ENCODE assay signal across 23 cellular contexts in the genomic region with DNA sequence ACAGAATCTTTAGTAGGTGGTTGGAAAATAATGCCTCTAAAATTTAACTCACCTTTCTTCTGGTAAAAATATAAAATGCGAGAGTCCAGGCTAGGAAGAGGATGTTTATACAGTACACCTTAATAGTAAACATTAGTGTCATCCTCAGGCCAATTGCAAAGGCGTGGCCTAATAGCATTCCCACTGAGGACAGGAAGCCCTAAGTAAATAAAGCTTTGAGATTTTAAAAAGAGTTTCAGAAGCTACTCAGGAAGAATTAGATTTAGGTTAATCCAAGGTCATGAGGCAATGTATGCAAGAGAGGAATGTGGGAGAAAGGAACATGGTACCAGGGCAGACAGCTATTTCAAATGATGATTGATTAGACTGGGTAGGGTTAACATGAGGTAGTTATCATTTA. TPM values are rescaled to one million over a fixed set of nuclear protein-coding genes. Genes with fewer than 3 reads are reported as not detected.
A peak's percentile ranks its signal among the peaks of the same experiment; 100 is the strongest.
DNase-seq lines count a peak whose midpoint lies in the region; ATAC-seq, FAIRE-seq and TF ChIP-seq lines count a peak whose summit lies in the region.
"Had no signal": no experiment of that assay in that cellular context is flagged by ENCODE, and none has a peak within 500 bp of the region (broad histone marks: within the 10 kb centered on the region; RNA-seq: fewer than 3 reads in every experiment).

No MANE protein-coding gene starts in this region.

- FAIRE-seq in HepG2 (lab: Jason Lieb, UNC), result peak; percentile 56
- FAIRE-seq: G401.6, GM19239 had no signal

- TF ChIP-seq EP300 in HepG2 (IDR thresholded peaks at IDR 0.05; ENCODE audit: low read depth in 2 of 2, low read length in 2 of 2), result peak in 1 of 2 experiments; percentile 24; a peak in 1 of 4 replicates
- no peak for TF ChIP-seq EP300 in HepG2 (CRISPR knock-in tag; IDR thresholded peaks at IDR 0.05; ENCODE audit: borderline replicate concordance)

- H3K9me3 Mint-ChIP-seq in CD14-positive monocyte, result no peaks in the 10 kb centered on the region

- no peaks in the 10 kb centered on the region for H3K36me3 ChIP-seq in HepG2 (replicated peaks in 1 of 2; ENCODE audit: control insufficient read depth in 1 of 2, insufficient read depth in 2 of 2, low read length in 2 of 2)
- H3K36me3 ChIP-seq in right lobe of liver, result no peaks in the 10 kb centered on the region

- H3K27ac ChIP-seq in HepG2 (ENCODE audit: extremely low read length, insufficient read depth, low read length) (no peak overlapping the region), right lobe of liver (no peak overlapping the region)
- H3K27ac ChIP-seq: BLaER1 treated with 17β-estradiol and CSF1 and Interleukin-3, amounts not matched to agents 10 nM and 100 nM; KMS-11 had no signal

- DNase-seq in HepG2 (ENCODE audit: low spot score) (peak; percentile 62), right lobe of liver (no peak), NCI-H748 (lab: John Stamatoyannopoulos, UW; ENCODE audit: unreplicated experiment) (peak; percentile 74), fibroblast of villous mesenchyme (ENCODE audit: low read depth) (peak; percentile 30), H4 (ENCODE audit: low spot score) (no peak), CD14-positive monocyte (ENCODE audit: low spot score) (no peak)
- DNase-seq in activated naive CD4-positive, alpha-beta T cell treated with Interleukin-2 at 50 U/mL for 16 hours, result no peak
- DNase-seq: DND-41, GOT3, NCI-H1417 treated with DMSO at 0.1 percent for 48 hours, NCI-H187 treated with DMSO at 0.1 percent for 48 hours, NCI-H226, NCI-H526, OCI-M1, RPMI8226, SIG-M5, T-helper 1 cell had no signal

- no peak overlapping the region for H3K4me2 ChIP-seq in HepG2 (ENCODE audit: low read depth, low read length)
- H3K4me2 ChIP-seq: KMS-11 had no signal

- H3K4me3 ChIP-seq in HepG2 (replicated peaks in 1 of 3; ENCODE audit: insufficient read depth in 1 of 3, low read depth in 2 of 3, low read length in 3 of 3), result no peak overlapping the region
- no peak overlapping the region for H3K4me3 ChIP-seq in right lobe of liver
- H3K4me3 ChIP-seq in fibroblast of villous mesenchyme (ENCODE audit: low read depth, low read length), result no peak overlapping the region
- H3K4me3 ChIP-seq: BLaER1 treated with 17β-estradiol and CSF1 and Interleukin-3, amounts not matched to agents 10 nM and 100 nM had no signal

- no peaks in the 10 kb centered on the region for H4K20me1 ChIP-seq in HepG2 (ENCODE audit: insufficient read depth, low read length)
- H4K20me1 ChIP-seq: BLaER1 treated with 17β-estradiol and CSF1 and Interleukin-3, amounts not matched to agents 10 nM and 100 nM had no signal

- CTCF ChIA-PET in HepG2 (lab: Yijun Ruan, JAX; ENCODE audit: low intra/inter-chr PET ratio, low total read pairs), result no interaction called here

- H3K36me3 Mint-ChIP-seq in CD14-positive monocyte, result peaks cover 8 to 11% of the 10 kb centered on the region in 2 donors

- no peaks in the 10 kb centered on the region for H3K79me2 ChIP-seq in HepG2 (ENCODE audit: insufficient read depth, low read length)

- no peaks in the 10 kb centered on the region for H3K9me3 ChIP-seq in HepG2 (ENCODE audit: low read length)
- no peaks in the 10 kb centered on the region for H3K9me3 ChIP-seq in right lobe of liver
- H3K9me3 ChIP-seq: BLaER1 treated with 17β-estradiol and CSF1 and Interleukin-3, amounts not matched to agents 10 nM and 100 nM had no signal

- WGBS in HepG2 (ENCODE audit: low lambda C conversion rate), result 13% methylated on average over 2 of the region's 2 CpGs
- WGBS in right lobe of liver (ENCODE audit: insufficient coverage, low coverage, low lambda C conversion rate, missing lambda C conversion rate), result 37% methylated on average over 2 of the region's 2 CpGs

- H3K27me3 ChIP-seq in HepG2 (ENCODE audit: control insufficient read depth in 1 of 2, insufficient read depth in 2 of 2, low read length in 2 of 2) (no peaks in the 10 kb centered on the region), right lobe of liver (no peaks in the 10 kb centered on the region)
- H3K27me3 ChIP-seq: BLaER1 treated with 17β-estradiol and CSF1 and Interleukin-3, amounts not matched to agents 10 nM and 100 nM had no signal

- peaks cover 14% of the 10 kb centered on the region for H3K4me1 Mint-ChIP-seq in CD14-positive monocyte

- TF ChIP-seq CTCF in HepG2 (CRISPR knock-in tag; IDR thresholded peaks at IDR 0.05) (no peak), right lobe of liver (IDR thresholded peaks at IDR 0.05) (no peak), fibroblast of villous mesenchyme (IDR thresholded peaks at IDR 0.05; ENCODE audit: insufficient read depth, low read depth, low read length) (no peak), CD14-positive monocyte (IDR thresholded peaks at IDR 0.05) (no peak)

- no peak overlapping the region for H2AFZ ChIP-seq in HepG2 (ENCODE audit: low read length)

- BruUV-seq in HepG2 (replicated peaks; lab: Mats Ljungman, UMichigan), result no TSS peak

- ATAC-seq in HepG2, result peak; percentile 44; the same call in 1 of the 3 replicates
- no peak for ATAC-seq in right lobe of liver
- ATAC-seq in GM19328 (IDR thresholded peaks at IDR 0.05; ENCODE audit: unreplicated experiment), result no peak
- ATAC-seq: SK-N-SH treated with all-trans-retinoic acid at 6 μM for 48 hours had no signal

- TF ChIP-seq RAD21 in HepG2 (CRISPR knock-in tag; IDR thresholded peaks at IDR 0.05), result no peak

- in situ Hi-C loops in HepG2 (cut with HindIII; ENCODE audit: extremely low pct_ligation_motif_present, low pct_unique_long_range_greater_than_20kb), result no loop called here

- POLR2A ChIA-PET in HepG2 (lab: Yijun Ruan, JAX), result interaction anchor here (1.0 kb wide), 1 partner anchor 10 kb away, joined by 3 read pairs; no protein-coding TSS in a partner anchor

- TF ChIP-seq POLR2A in HepG2 (IDR thresholded peaks at IDR 0.05; ENCODE audit: insufficient read depth in 1 of 2, low read depth in 2 of 2, low read length in 2 of 2), result no peak
- no peak for TF ChIP-seq POLR2A in right lobe of liver (IDR thresholded peaks at IDR 0.05)

- peaks cover 0 to 2% (median 0%) of the 10 kb centered on the region in 3 donors for H3K27me3 Mint-ChIP-seq in CD14-positive monocyte (ENCODE audit: low read depth in 3 of 3)

- no peak overlapping the region for H3K27ac Mint-ChIP-seq in CD14-positive monocyte

- H3K4me3 Mint-ChIP-seq in CD14-positive monocyte, result no peak overlapping the region

- no peak overlapping the region for H3K9ac ChIP-seq in HepG2 (ENCODE audit: insufficient read depth, low read depth, low read length)
- H3K9ac ChIP-seq: BLaER1 treated with 17β-estradiol and CSF1 and Interleukin-3, amounts not matched to agents 10 nM and 100 nM; KMS-11 had no signal

- H3K4me1 ChIP-seq in HepG2 (ENCODE audit: insufficient read depth, low read length) (peaks cover 37% of the 10 kb centered on the region), right lobe of liver (no peaks in the 10 kb centered on the region)

- intact Hi-C loops in HepG2 (cut with micrococcal nuclease; ENCODE audit: unreplicated experiment), result no loop called here
- intact Hi-C loops in right lobe of liver (cut with DNase I), result no loop called here
- intact Hi-C loops in CD14-positive monocyte (cut with micrococcal nuclease), result loop anchor here in 1 of 2 donors (10.0 kb wide), 1 partner anchor 47 kb away; the partner anchor contains the start of gene RPGR

RNA-seq across cellular contexts. Expression of gene RPGR, which starts 49.5 kb away (rescaled TPM):
- total RNA-seq in HepG2 (2016; rRNA removed; fragmentation: Illumina TruSeq; extraction: Trizol), result 12.1 and 13.6 TPM in 2 replicates
- total RNA-seq in HepG2 (2016; cell fraction: cytosol; rRNA removed; fragmentation: Illumina TruSeq; extraction: Trizol; ENCODE audit: low read depth), result 2.6 and 5.5 TPM in 2 replicates
- 12.1 and 14.8 TPM in 2 replicates for total RNA-seq in HepG2 (2016; cell fraction: insoluble cytoplasmic fraction; rRNA removed; fragmentation: Illumina TruSeq; extraction: Trizol)
- 4.9 and 6.4 TPM in 2 replicates for total RNA-seq in HepG2 (2016; cell fraction: membrane; rRNA removed; fragmentation: Illumina TruSeq; extraction: Trizol)
- total RNA-seq in HepG2 (2016; cell fraction: nucleus; rRNA removed; fragmentation: Illumina TruSeq; extraction: Trizol), result 21.1 and 21.4 TPM in 2 replicates
- polyA plus RNA-seq in HepG2 (2011; rRNA removed), result 2.1 TPM in 2 replicates
- polyA plus RNA-seq in HepG2 (2011; cell fraction: cytosol; rRNA removed), result 0.66 and 0.94 TPM in 2 replicates
- 3.3 and 6.0 TPM in 2 replicates for polyA plus RNA-seq in HepG2 (2011; cell fraction: nucleus; rRNA removed)
- 6.1 and 11.9 TPM in 2 replicates for polyA plus RNA-seq in HepG2 (2012)
- polyA plus RNA-seq in HepG2 (2016; cell fraction: cytosol; fragmentation: Illumina TruSeq; extraction: Trizol; ENCODE audit: low read depth), result 0.91 and 1.0 TPM in 2 replicates
- polyA plus RNA-seq in HepG2 (2016; cell fraction: insoluble cytoplasmic fraction; fragmentation: Illumina TruSeq; extraction: Trizol; ENCODE audit: low read depth), result 12.5 and 13.0 TPM in 2 replicates
- 1.1 TPM in 2 replicates for polyA plus RNA-seq in HepG2 (2016; cell fraction: membrane; fragmentation: Illumina TruSeq; extraction: Trizol; ENCODE audit: low read depth)
- 20.3 and 22.5 TPM in 2 replicates for polyA plus RNA-seq in HepG2 (2016; cell fraction: nucleus; fragmentation: Illumina TruSeq; extraction: Trizol; ENCODE audit: insufficient read depth, low read depth)
- polyA minus RNA-seq in HepG2 (2011; rRNA and poly(A)+ RNA removed; ENCODE audit: low replicate concordance), result 1.6 and 2.3 TPM in 2 replicates
- polyA minus RNA-seq in HepG2 (2011; cell fraction: cytosol; rRNA and poly(A)+ RNA removed), result 1.1 and 1.2 TPM in 2 replicates
- polyA minus RNA-seq in HepG2 (2011; cell fraction: nucleus; rRNA and poly(A)+ RNA removed), result 19.8 and 26.2 TPM in 2 replicates
- total RNA-seq in right lobe of liver, result 10 to 100 TPM in 1 of 6 experiments, 1 to 10 TPM in 5; 1.9 to 14.1 (median 3.6) TPM
- total RNA-seq in fibroblast of villous mesenchyme, result 4.3 and 6.8 TPM in 2 replicates
- total RNA-seq in H4 (2014; rRNA removed; shearing (Covaris generic)), result 7.1 and 10.5 TPM in 2 replicates
- polyA plus RNA-seq in CD14-positive monocyte, result 10 to 100 TPM in 1 of 2 donors, 1 to 10 TPM in 1; 4.3 to 10.9 TPM

RNA-seq across cellular contexts. Expression of gene SRPX, which starts 57.1 kb away (rescaled TPM):
- not detected in 2 replicates for total RNA-seq in HepG2 (2016; rRNA removed; fragmentation: Illumina TruSeq; extraction: Trizol)
- total RNA-seq in HepG2 (2016; cell fraction: cytosol; rRNA removed; fragmentation: Illumina TruSeq; extraction: Trizol; ENCODE audit: low read depth), result not detected in 2 replicates
- total RNA-seq in HepG2 (2016; cell fraction: insoluble cytoplasmic fraction; rRNA removed; fragmentation: Illumina TruSeq; extraction: Trizol), result not detected in 2 replicates
- total RNA-seq in HepG2 (2016; cell fraction: membrane; rRNA removed; fragmentation: Illumina TruSeq; extraction: Trizol), result not detected in 2 replicates
- not detected in 2 replicates for total RNA-seq in HepG2 (2016; cell fraction: nucleus; rRNA removed; fragmentation: Illumina TruSeq; extraction: Trizol)
- polyA plus RNA-seq in HepG2 (2011; rRNA removed), result 0.13 and 0.30 TPM in 2 replicates
- 0.12 and 0.17 TPM in 2 replicates for polyA plus RNA-seq in HepG2 (2011; cell fraction: cytosol; rRNA removed)
- 0.07 TPM in 1 of 2 replicates, not detected in the other for polyA plus RNA-seq in HepG2 (2011; cell fraction: nucleus; rRNA removed)
- polyA plus RNA-seq in HepG2 (2012), result 0.12 TPM in 1 of 2 replicates, not detected in the other
- 0.06 TPM in 1 of 2 replicates, not detected in the other for polyA plus RNA-seq in HepG2 (2016; cell fraction: cytosol; fragmentation: Illumina TruSeq; extraction: Trizol; ENCODE audit: low read depth)
- polyA plus RNA-seq in HepG2 (2016; cell fraction: insoluble cytoplasmic fraction; fragmentation: Illumina TruSeq; extraction: Trizol; ENCODE audit: low read depth), result not detected in 2 replicates
- polyA plus RNA-seq in HepG2 (2016; cell fraction: membrane; fragmentation: Illumina TruSeq; extraction: Trizol; ENCODE audit: low read depth), result not detected in 2 replicates
- polyA plus RNA-seq in HepG2 (2016; cell fraction: nucleus; fragmentation: Illumina TruSeq; extraction: Trizol; ENCODE audit: insufficient read depth, low read depth), result not detected in 2 replicates
- polyA minus RNA-seq in HepG2 (2011; rRNA and poly(A)+ RNA removed; ENCODE audit: low replicate concordance), result not detected in 2 replicates
- polyA minus RNA-seq in HepG2 (2011; cell fraction: cytosol; rRNA and poly(A)+ RNA removed), result not detected in 2 replicates
- not detected in 2 replicates for polyA minus RNA-seq in HepG2 (2011; cell fraction: nucleus; rRNA and poly(A)+ RNA removed)
- total RNA-seq in right lobe of liver, result 10 to 100 TPM in 3 of 6 experiments, 1 to 10 TPM in 3; 6.5 to 15.3 (median 10.5) TPM
- total RNA-seq in fibroblast of villous mesenchyme, result 35.4 and 36.7 TPM in 2 replicates
- total RNA-seq in H4 (2014; rRNA removed; shearing (Covaris generic)), result 67.8 and 72.3 TPM in 2 replicates
- polyA plus RNA-seq in CD14-positive monocyte, result not detected

Comparison
In these comparisons a context has a peak if more than half of its experiments do, and no peak if none do; other contexts are left out.
1. DNase-seq: peak in HepG2 (single experiment), NCI-H748 (single experiment) and fibroblast of villous mesenchyme (single experiment); none in right lobe of liver (0 of 3), H4 (single experiment), activated naive CD4-positive, alpha-beta T cell treated with Interleukin-2 at 50 U/mL for 16 hours (single experiment) and CD14-positive monocyte (single experiment).
2. RNA of gene SRPX, which starts 57.1 kb away (total RNA-seq): 67.8 to 72.3 TPM in H4, 35.4 to 36.7 TPM in fibroblast of villous mesenchyme and 6.5 to 15.3 TPM in right lobe of liver; not detected in HepG2; every median in the first group is over 4 times any median in the second.